1 cellular context compared by ENCODE assay signal in the genomic region with DNA sequence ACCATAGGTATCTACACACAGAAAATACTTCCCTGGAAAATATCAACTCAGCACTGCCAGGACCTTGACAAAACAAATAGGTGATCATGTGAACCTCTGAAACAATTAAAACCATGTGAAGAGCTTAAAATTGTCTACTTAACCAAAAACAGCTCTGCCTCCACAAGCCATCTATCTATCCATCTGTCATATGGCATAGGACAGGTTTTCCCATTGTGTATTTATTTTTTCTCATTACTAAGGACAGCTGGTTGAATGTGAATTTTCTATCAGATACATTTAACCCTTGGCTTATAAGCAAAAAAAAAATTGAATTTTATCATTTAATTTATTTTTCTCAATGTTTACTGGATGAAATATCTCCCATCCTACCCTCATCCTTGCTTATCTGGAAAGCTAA.
TF ChIP-seq lines count a peak whose summit lies in the region.

No MANE protein-coding gene starts in this region.

TF ChIP-seq in GM23338, 12 proteins besides CTCF, POLR2A, EP300 and RAD21 (continued from another document):
- TF ChIP-seq, protein P1, sequence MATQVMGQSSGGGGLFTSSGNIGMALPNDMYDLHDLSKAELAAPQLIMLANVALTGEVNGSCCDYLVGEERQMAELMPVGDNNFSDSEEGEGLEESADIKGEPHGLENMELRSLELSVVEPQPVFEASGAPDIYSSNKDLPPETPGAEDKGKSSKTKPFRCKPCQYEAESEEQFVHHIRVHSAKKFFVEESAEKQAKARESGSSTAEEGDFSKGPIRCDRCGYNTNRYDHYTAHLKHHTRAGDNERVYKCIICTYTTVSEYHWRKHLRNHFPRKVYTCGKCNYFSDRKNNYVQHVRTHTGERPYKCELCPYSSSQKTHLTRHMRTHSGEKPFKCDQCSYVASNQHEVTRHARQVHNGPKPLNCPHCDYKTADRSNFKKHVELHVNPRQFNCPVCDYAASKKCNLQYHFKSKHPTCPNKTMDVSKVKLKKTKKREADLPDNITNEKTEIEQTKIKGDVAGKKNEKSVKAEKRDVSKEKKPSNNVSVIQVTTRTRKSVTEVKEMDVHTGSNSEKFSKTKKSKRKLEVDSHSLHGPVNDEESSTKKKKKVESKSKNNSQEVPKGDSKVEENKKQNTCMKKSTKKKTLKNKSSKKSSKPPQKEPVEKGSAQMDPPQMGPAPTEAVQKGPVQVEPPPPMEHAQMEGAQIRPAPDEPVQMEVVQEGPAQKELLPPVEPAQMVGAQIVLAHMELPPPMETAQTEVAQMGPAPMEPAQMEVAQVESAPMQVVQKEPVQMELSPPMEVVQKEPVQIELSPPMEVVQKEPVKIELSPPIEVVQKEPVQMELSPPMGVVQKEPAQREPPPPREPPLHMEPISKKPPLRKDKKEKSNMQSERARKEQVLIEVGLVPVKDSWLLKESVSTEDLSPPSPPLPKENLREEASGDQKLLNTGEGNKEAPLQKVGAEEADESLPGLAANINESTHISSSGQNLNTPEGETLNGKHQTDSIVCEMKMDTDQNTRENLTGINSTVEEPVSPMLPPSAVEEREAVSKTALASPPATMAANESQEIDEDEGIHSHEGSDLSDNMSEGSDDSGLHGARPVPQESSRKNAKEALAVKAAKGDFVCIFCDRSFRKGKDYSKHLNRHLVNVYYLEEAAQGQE (IDR thresholded peaks at IDR 0.05; ENCODE audit: unreplicated experiment) = no peak
- TF ChIP-seq, protein P2, sequence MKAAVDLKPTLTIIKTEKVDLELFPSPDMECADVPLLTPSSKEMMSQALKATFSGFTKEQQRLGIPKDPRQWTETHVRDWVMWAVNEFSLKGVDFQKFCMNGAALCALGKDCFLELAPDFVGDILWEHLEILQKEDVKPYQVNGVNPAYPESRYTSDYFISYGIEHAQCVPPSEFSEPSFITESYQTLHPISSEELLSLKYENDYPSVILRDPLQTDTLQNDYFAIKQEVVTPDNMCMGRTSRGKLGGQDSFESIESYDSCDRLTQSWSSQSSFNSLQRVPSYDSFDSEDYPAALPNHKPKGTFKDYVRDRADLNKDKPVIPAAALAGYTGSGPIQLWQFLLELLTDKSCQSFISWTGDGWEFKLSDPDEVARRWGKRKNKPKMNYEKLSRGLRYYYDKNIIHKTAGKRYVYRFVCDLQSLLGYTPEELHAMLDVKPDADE (IDR thresholded peaks at IDR 0.05) = no peak
- TF ChIP-seq POLR2AphosphoS5 (IDR thresholded peaks at IDR 0.05; ENCODE audit: low read depth) (no peak), CREB1 (CRISPR knock-in tag; IDR thresholded peaks at IDR 0.05; ENCODE audit: low read depth) (no peak), EZH2phosphoT487 (IDR thresholded peaks at IDR 0.05; ENCODE audit: unreplicated experiment) (no peak)
